ENCODE assay signal across 8 cellular contexts in genomic region chr13:51614350-51614786, GRCh38. TPM values are rescaled to one million over a fixed set of nuclear protein-coding genes. Genes with fewer than 3 reads are reported as not detected.
DNase-seq lines count a peak whose midpoint lies in the region; ATAC-seq and TF ChIP-seq lines count a peak whose summit lies in the region.

No MANE protein-coding gene starts in this region.

- H2AFZ ChIP-seq in OCI-LY3 (ENCODE audit: low read depth, low read length), result peak overlapping the region; percentile 78

- CTCF ChIA-PET in activated naive CD4-positive, alpha-beta T cell treated with anti-CD3 and anti-CD28 coated beads, Interleukin-2, amount 10 ng/mL, durations not matched to agents 7 days and 5 days (lab: Charles Lee), result interaction anchor here (0.7 to 1.0 kb wide), 2 partner anchors 150 to 183 kb away, joined by 3 read pairs; no protein-coding TSS in a partner anchor

- ATAC-seq in HG03045 (IDR thresholded peaks at IDR 0.05; ENCODE audit: unreplicated experiment), result peak; percentile 71
- ATAC-seq in stimulated activated memory B cell treated with anti-CD40 and anti-IgM and Interleukin-4, amounts not matched to agents 10 μg/mL and 1 μg/mL and 100 μg/mL, for 72 hours, result peak; percentile 85

- H3K9me3 ChIP-seq in OCI-LY3 (ENCODE audit: insufficient read depth, low read length) (no peaks in the 10 kb centered on the region), colonic mucosa (no peaks in the 10 kb centered on the region)

- TF ChIP-seq CTCF in OCI-LY3 (IDR thresholded peaks at IDR 0.05; ENCODE audit: low read depth, low read length) (no peak), colonic mucosa (IDR thresholded peaks at IDR 0.05) (no peak)

- H3K27ac ChIP-seq in OCI-LY3 (ENCODE audit: low read length) (peak overlapping the region; percentile 46), colonic mucosa (no peak overlapping the region)

- H4K20me1 ChIP-seq in OCI-LY3 (ENCODE audit: insufficient read depth, low read length), result no peaks in the 10 kb centered on the region

- peak; percentile 14 for DNase-seq in activated gamma-delta T cell treated with Interleukin-2 at 50 U/mL for 16 hours
- DNase-seq in activated gamma-delta T cell (lab: John Stamatoyannopoulos, UW), result no peak
- peak; percentile 69 for DNase-seq in activated naive CD4-positive, alpha-beta T cell treated with anti-CD3 and anti-CD28 coated beads, Interleukin-2, amount 10 ng/mL, durations not matched to agents 7 days and 5 days
- DNase-seq in lung microvascular endothelial cell (ENCODE audit: low read depth in 2 of 2), result peak; percentile 51 to 93
- no peak for DNase-seq in colonic mucosa

- H3K36me3 ChIP-seq in OCI-LY3 (replicated peaks; ENCODE audit: low read depth, low read length) (no peaks in the 10 kb centered on the region), colonic mucosa (no peaks in the 10 kb centered on the region)

- H3K9ac ChIP-seq in OCI-LY3 (ENCODE audit: low read length) (peak overlapping the region; percentile 70), colonic mucosa (ENCODE audit: low read depth in 2 of 2, low read length in 2 of 2) (no peak overlapping the region)

- H3K4me3 ChIP-seq in OCI-LY3 (ENCODE audit: low read length), result peak overlapping the region; percentile 87
- no peak overlapping the region for H3K4me3 ChIP-seq in colonic mucosa

- no peaks in the 10 kb centered on the region for H3K9me3 Mint-ChIP-seq in activated naive CD4-positive, alpha-beta T cell treated with anti-CD3 and anti-CD28 coated beads, Interleukin-2, amount 10 ng/mL, durations not matched to agents 7 days and 5 days
- H3K9me3 Mint-ChIP-seq in stimulated activated memory B cell treated with anti-CD40 and anti-IgM and Interleukin-4, amounts not matched to agents 10 μg/mL and 1 μg/mL and 100 μg/mL, for 72 hours, result no peaks in the 10 kb centered on the region

- peak overlapping the region; percentile 92 for H3K27ac Mint-ChIP-seq in activated naive CD4-positive, alpha-beta T cell treated with anti-CD3 and anti-CD28 coated beads, Interleukin-2, amount 10 ng/mL, durations not matched to agents 7 days and 5 days
- H3K27ac Mint-ChIP-seq in stimulated activated memory B cell treated with anti-CD40 and anti-IgM and Interleukin-4, amounts not matched to agents 10 μg/mL and 1 μg/mL and 100 μg/mL, for 72 hours, result peak overlapping the region; percentile 73

- H3K79me2 ChIP-seq in OCI-LY3 (ENCODE audit: low read length), result peaks cover 30% of the 10 kb centered on the region

- peaks cover 18% of the 10 kb centered on the region for H3K4me1 ChIP-seq in OCI-LY3 (ENCODE audit: low read length)
- H3K4me1 ChIP-seq in colonic mucosa, result no peaks in the 10 kb centered on the region

- peaks cover 19% of the 10 kb centered on the region for H3K4me1 Mint-ChIP-seq in activated naive CD4-positive, alpha-beta T cell treated with anti-CD3 and anti-CD28 coated beads, Interleukin-2, amount 10 ng/mL, durations not matched to agents 7 days and 5 days
- peaks cover 56% of the 10 kb centered on the region for H3K4me1 Mint-ChIP-seq in stimulated activated memory B cell treated with anti-CD40 and anti-IgM and Interleukin-4, amounts not matched to agents 10 μg/mL and 1 μg/mL and 100 μg/mL, for 72 hours

- H3K27me3 ChIP-seq in OCI-LY3 (ENCODE audit: low read depth, low read length) (no peaks in the 10 kb centered on the region), colonic mucosa (no peaks in the 10 kb centered on the region)

- H3K4me2 ChIP-seq in OCI-LY3 (ENCODE audit: low read length), result peak overlapping the region; percentile 96

- H3K4me3 Mint-ChIP-seq in activated naive CD4-positive, alpha-beta T cell treated with anti-CD3 and anti-CD28 coated beads, Interleukin-2, amount 10 ng/mL, durations not matched to agents 7 days and 5 days, result peak overlapping the region; percentile 54
- peak overlapping the region; percentile 82 for H3K4me3 Mint-ChIP-seq in stimulated activated memory B cell treated with anti-CD40 and anti-IgM and Interleukin-4, amounts not matched to agents 10 μg/mL and 1 μg/mL and 100 μg/mL, for 72 hours

- intact Hi-C loops in colonic mucosa (cut with DNase I), result no loop called here

- H3K27me3 Mint-ChIP-seq in activated naive CD4-positive, alpha-beta T cell treated with anti-CD3 and anti-CD28 coated beads, Interleukin-2, amount 10 ng/mL, durations not matched to agents 7 days and 5 days, result no peaks in the 10 kb centered on the region
- H3K27me3 Mint-ChIP-seq in stimulated activated memory B cell treated with anti-CD40 and anti-IgM and Interleukin-4, amounts not matched to agents 10 μg/mL and 1 μg/mL and 100 μg/mL, for 72 hours, result no peaks in the 10 kb centered on the region

- H3K36me3 Mint-ChIP-seq in activated naive CD4-positive, alpha-beta T cell treated with anti-CD3 and anti-CD28 coated beads, Interleukin-2, amount 10 ng/mL, durations not matched to agents 7 days and 5 days, result peaks cover 7% of the 10 kb centered on the region
- no peaks in the 10 kb centered on the region for H3K36me3 Mint-ChIP-seq in stimulated activated memory B cell treated with anti-CD40 and anti-IgM and Interleukin-4, amounts not matched to agents 10 μg/mL and 1 μg/mL and 100 μg/mL, for 72 hours

RNA-seq across cellular contexts. Expression of gene WDFY2, which starts 30.1 kb away (rescaled TPM):
- 2.6 and 4.4 TPM in 2 replicates for total RNA-seq in lung microvascular endothelial cell
- 1 to 10 TPM; 2.7 to 3.3 TPM for total RNA-seq in colonic mucosa

Comparison
In these comparisons a context has a peak if more than half of its experiments do, and no peak if none do; other contexts are left out.
1. DNase-seq: peak in activated gamma-delta T cell treated with Interleukin-2 at 50 U/mL for 16 hours (single experiment), activated naive CD4-positive, alpha-beta T cell treated with anti-CD3 and anti-CD28 coated beads, Interleukin-2, amount 10 ng/mL, durations not matched to agents 7 days and 5 days (single experiment) and lung microvascular endothelial cell (2 of 2); none in activated gamma-delta T cell (single experiment) and colonic mucosa (single experiment).